In the genomic region with DNA sequence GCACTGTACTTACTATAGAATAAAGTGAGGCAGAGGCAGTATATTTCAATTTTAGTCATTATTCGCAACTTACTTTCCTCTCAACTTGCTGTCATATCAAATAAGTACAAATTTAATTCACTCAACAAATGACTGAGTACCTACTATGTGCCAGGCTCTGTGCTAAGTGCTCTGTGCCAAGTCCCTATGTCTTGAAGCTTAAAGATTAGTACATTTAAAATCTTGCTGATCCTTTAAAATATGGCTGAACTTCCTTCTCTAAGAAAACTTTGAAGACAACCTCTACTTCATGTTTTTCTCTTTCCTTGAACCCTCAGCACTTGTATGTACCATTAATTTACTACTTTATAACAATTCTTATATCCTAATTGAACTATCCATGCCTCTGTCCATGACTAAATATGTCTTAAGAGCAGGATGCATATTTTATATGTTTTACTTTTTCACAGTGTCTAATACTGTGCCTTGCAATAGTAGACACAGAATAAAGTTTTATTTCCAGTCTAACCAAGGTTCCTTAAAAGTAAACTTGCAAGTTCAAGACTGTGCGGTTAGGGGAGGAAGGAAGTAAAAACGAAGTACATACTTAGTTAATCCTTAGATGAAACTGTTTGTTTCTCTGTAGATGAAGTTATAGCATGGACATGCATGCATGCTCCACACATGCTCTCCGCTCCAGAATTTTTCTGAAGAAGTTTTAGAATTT, we compare ENCODE assay signal across 1 cellular context.
TF ChIP-seq lines count a peak whose summit lies in the region.

No MANE protein-coding gene starts in this region.

TF ChIP-seq in HepG2, 621 proteins besides CTCF, POLR2A, EP300 and RAD21:
- TF ChIP-seq ZKSCAN1 (IDR thresholded peaks at IDR 0.05; ENCODE audit: low read length) (0 out of 2 replicates have a peak, but pooled peaks have one; percentile 21), ZBTB42 (CRISPR knock-in tag; IDR thresholded peaks at IDR 0.05) (no peak)
